13 cellular contexts compared by ENCODE assay signal in the genomic region with DNA sequence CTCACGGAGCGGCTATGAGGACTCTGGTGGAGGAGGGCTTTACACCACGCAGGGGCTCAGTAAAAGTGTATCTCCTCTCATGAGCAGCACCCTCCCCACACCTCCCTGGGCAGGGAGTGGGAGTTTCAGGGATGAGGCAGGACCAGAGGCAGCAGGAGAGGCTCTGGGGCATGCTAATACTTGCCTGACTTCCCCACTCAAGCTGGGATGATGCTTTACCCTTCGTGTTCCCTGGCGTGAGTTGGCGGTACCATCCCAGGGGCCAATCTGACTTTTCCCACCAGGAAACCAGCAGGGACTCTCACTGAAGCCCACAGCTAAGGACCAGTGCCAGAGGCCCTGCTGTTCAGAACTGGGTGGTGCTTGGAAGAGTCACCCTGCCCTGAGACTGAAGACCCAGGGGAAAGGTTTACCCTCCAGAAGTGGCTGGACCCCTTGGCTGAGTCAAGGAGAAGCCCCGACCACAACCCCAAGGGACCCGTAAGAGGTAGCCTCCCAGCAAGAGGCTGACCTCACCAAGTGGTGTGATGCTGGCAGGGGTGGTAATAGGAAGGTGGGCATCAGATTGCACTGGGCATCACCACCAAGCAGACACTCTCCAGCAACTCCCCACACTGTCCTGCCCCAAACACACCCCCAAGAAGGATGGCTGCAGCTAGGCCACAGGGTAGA.
"Had no signal": no experiment of that assay in that cellular context is flagged by ENCODE, and none has a peak within 500 bp of the region (broad histone marks: within the 10 kb centered on the region; RNA-seq: fewer than 3 reads in every experiment).

No MANE protein-coding gene starts in this region.

- H3K27ac ChIP-seq: dorsolateral prefrontal cortex, thyroid gland had no signal

- H3K4me3 ChIP-seq: dorsolateral prefrontal cortex, thyroid gland had no signal

- H3K36me3 ChIP-seq: thyroid gland had no signal

- DNase-seq: activated CD4-positive, alpha-beta T cell treated with anti-CD3 and anti-CD28 coated beads for 4 hours; activated CD8-positive, alpha-beta T cell treated with anti-CD3 and anti-CD28 coated beads, Interleukin-2, amount 10 ng/mL, durations not matched to agents 7 days and 5 days; activated naive CD4-positive, alpha-beta T cell treated with anti-CD3 and anti-CD28 coated beads for 36 hours; activated T-cell treated with anti-CD3 and anti-CD28 coated beads, Interleukin-2, amount 50 U/mL, for 24 hours; central memory CD4-positive, alpha-beta T cell; dorsolateral prefrontal cortex; foreskin melanocyte; glutamatergic neuron; hippocampal formation; retina; stimulated activated naive B cell treated with anti-CD40 and anti-IgM and Interleukin-4, amounts not matched to agents 10 μg/mL and 1 μg/mL and 100 μg/mL, for 72 hours; thyroid gland had no signal

- H3K27me3 ChIP-seq: thyroid gland had no signal

- ATAC-seq: activated CD8-positive, alpha-beta T cell treated with anti-CD3 and anti-CD28 coated beads, Interleukin-2, amount 10 ng/mL, durations not matched to agents 7 days and 5 days; stimulated activated naive B cell treated with anti-CD40 and anti-IgM and Interleukin-4, amounts not matched to agents 10 μg/mL and 1 μg/mL and 100 μg/mL, for 72 hours; WTC11 had no signal

- H3K9me3 ChIP-seq: thyroid gland had no signal
